In the genomic region with DNA sequence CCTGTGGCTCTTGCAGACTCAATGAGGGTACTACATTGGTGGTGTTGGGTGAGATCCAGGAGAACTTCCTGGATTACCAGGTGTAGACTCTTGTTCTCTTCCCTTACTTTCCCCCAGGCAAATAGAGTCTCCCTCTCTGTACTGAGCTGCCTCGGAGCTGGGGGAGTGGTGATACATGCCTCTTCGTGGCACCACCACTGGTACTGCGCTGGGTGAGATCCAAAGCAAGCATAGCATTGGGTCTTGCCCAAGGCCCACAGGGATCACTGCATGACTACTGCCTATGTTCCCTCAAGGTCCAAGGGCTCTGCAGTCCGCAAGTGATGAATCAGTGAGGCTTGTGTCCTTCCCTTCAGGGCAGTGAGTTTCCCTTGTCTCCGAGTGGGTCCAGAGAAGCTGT, we compare ENCODE assay signal across 25 cellular contexts.
"Had no signal": no experiment of that assay in that cellular context is flagged by ENCODE, and none has a peak within 500 bp of the region (broad histone marks: within the 10 kb centered on the region; RNA-seq: fewer than 3 reads in every experiment).

No MANE protein-coding gene starts in this region.

- H3K27me3 ChIP-seq: ascending aorta had no signal

- H3K4me3 ChIP-seq: ascending aorta had no signal

- H3K4me1 ChIP-seq: ascending aorta had no signal

- FAIRE-seq: colon, TTC549 had no signal

- DNase-seq: activated B cell treated with CpG ODN at 0.5 μM for 24 hours; activated CD4-positive, alpha-beta memory T cell treated with anti-CD3 and anti-CD28 coated beads for 36 hours; activated CD4-positive, alpha-beta T cell treated with anti-CD3 and anti-CD28 coated beads for 4 hours; activated CD4-positive, alpha-beta T cell treated with anti-CD3 and anti-CD28 coated beads, Interleukin-2, amount 10 ng/mL, durations not matched to agents 24 days and 14 days; activated CD4-positive, alpha-beta T cell treated with anti-CD3 and anti-CD28 coated beads, Interleukin-2, amount 50 U/mL, for 1 hour; activated CD4-positive, alpha-beta T cell treated with anti-CD3 and anti-CD28 coated beads, Interleukin-2, amount 50 U/mL, for 4 hours; activated CD4-positive, CD25-positive, alpha-beta regulatory T cell treated with anti-CD3 and anti-CD28 coated beads, Interleukin-2, amount 50 U/mL, for 72 hours; activated CD8-positive, alpha-beta memory T cell treated with anti-CD3 and anti-CD28 coated beads, Interleukin-2, amount 50 U/mL, for 4 hours; activated CD8-positive, alpha-beta T cell treated with anti-CD3 and anti-CD28 coated beads for 36 hours; activated effector memory CD4-positive, alpha-beta T cell treated with anti-CD3 and anti-CD28 coated beads, Interleukin-2, amount 50 U/mL, for 16 hours; activated naive CD4-positive, alpha-beta T cell treated with anti-CD3 and anti-CD28 coated beads, Interleukin-2, amount 10 ng/mL, durations not matched to agents 7 days and 5 days; activated naive CD4-positive, alpha-beta T cell treated with Interleukin-2 at 50 U/mL for 16 hours; activated naive CD8-positive, alpha-beta T cell treated with anti-CD3 and anti-CD28 coated beads, Interleukin-2, amount 10 ng/mL, durations not matched to agents 7 days and 5 days; activated naive CD8-positive, alpha-beta T cell treated with anti-CD3 and anti-CD28 coated beads, Interleukin-2, amount 50 U/mL, for 24 hours; activated T-cell treated with anti-CD3 and anti-CD28 coated beads for 4 hours; activated T-cell treated with anti-CD3 and anti-CD28 coated beads, Interleukin-2, amount 50 U/mL, for 1 hour; activated T-cell treated with anti-CD3 and anti-CD28 coated beads, Interleukin-2, amount 50 U/mL, for 4 hours; activated T-cell treated with anti-CD3 and anti-CD28 coated beads, Interleukin-2, amount 50 U/mL, for 72 hours; amygdala; anterior cingulate cortex; central memory CD4-positive, alpha-beta T cell; T-helper 17 cell had no signal
